11 cellular contexts compared by ENCODE assay signal in genomic region chr20:36827541-36828279, GRCh38. TPM values are rescaled to one million over a fixed set of nuclear protein-coding genes. Genes with fewer than 3 reads are reported as not detected.
DNase-seq lines count a peak whose midpoint lies in the region; ATAC-seq, FAIRE-seq and TF ChIP-seq lines count a peak whose summit lies in the region.
"Had no signal": no experiment of that assay in that cellular context is flagged by ENCODE, and none has a peak within 500 bp of the region (broad histone marks: within the 10 kb centered on the region; RNA-seq: fewer than 3 reads in every experiment).

No MANE protein-coding gene starts in this region.

- TF ChIP-seq EP300 in gastroesophageal sphincter (IDR thresholded peaks at IDR 0.05), result no peak

- WGBS in gastroesophageal sphincter (ENCODE audit: low coverage in 1 of 2), 2 donors, result 89 to 93% methylated on average over 3 of the region's 11 CpGs

- peak; percentile 96 for ATAC-seq in GM18498 (IDR thresholded peaks at IDR 0.05; ENCODE audit: unreplicated experiment)
- peak; percentile 75 for ATAC-seq in GM21360 (IDR thresholded peaks at IDR 0.05; ENCODE audit: unreplicated experiment)
- ATAC-seq in HG03342 (IDR thresholded peaks at IDR 0.05; ENCODE audit: unreplicated experiment), result peak; percentile 85
- no peak for ATAC-seq in gastroesophageal sphincter

- peaks cover 18 to 89% (median 35%) of the 10 kb centered on the region in 3 donors for H3K4me1 ChIP-seq in gastroesophageal sphincter

- H3K9me3 ChIP-seq in gastroesophageal sphincter, result no peaks in the 10 kb centered on the region
- H3K9me3 ChIP-seq: upper lobe of left lung had no signal

- H3K4me3 ChIP-seq in gastroesophageal sphincter, result no peak overlapping the region
- H3K4me3 ChIP-seq: upper lobe of left lung had no signal

- TF ChIP-seq POLR2A in gastroesophageal sphincter (IDR thresholded peaks at IDR 0.05), result no peak

- FAIRE-seq in RCC 7860 (lab: Jason Lieb, UNC), result no peak

- H3K36me3 ChIP-seq in gastroesophageal sphincter, result peaks cover 0 to 39% of the 10 kb centered on the region in 2 donors

- H3K27ac ChIP-seq in gastroesophageal sphincter, result peak overlapping the region in 3 of 4 donors; percentile 21 to 84 (median 52)

- no peaks in the 10 kb centered on the region for H3K27me3 ChIP-seq in gastroesophageal sphincter
- H3K27me3 ChIP-seq: upper lobe of left lung had no signal

- no peak for DNase-seq in effector CD8-positive, alpha-beta T cell (lab: John Stamatoyannopoulos, UW)
- no peak for DNase-seq in RCC 7860 (ENCODE audit: low spot score)
- no peak for DNase-seq in NCI-H1436 (lab: John Stamatoyannopoulos, UW)
- no peak for DNase-seq in AG08395 (ENCODE audit: low spot score)
- DNase-seq: RPMI8226 had no signal

- no peak for TF ChIP-seq CTCF in gastroesophageal sphincter (IDR thresholded peaks at IDR 0.05)

RNA-seq across cellular contexts. Expression of gene TLDC2, which starts 48.2 kb away (rescaled TPM):
- total RNA-seq in gastroesophageal sphincter, result 1 to 10 TPM in 1 of 4 donors, under 1 TPM in 2, not detected in 1; 0.27 to 3.7 (median 0.27) TPM
- total RNA-seq: HT1080 had no signal

RNA-seq across cellular contexts. Expression of gene DSN1, which starts 54.1 kb away (rescaled TPM):
- total RNA-seq in gastroesophageal sphincter, result 1 to 10 TPM; 5.1 to 8.1 (median 6.0) TPM
